In the genomic region with DNA sequence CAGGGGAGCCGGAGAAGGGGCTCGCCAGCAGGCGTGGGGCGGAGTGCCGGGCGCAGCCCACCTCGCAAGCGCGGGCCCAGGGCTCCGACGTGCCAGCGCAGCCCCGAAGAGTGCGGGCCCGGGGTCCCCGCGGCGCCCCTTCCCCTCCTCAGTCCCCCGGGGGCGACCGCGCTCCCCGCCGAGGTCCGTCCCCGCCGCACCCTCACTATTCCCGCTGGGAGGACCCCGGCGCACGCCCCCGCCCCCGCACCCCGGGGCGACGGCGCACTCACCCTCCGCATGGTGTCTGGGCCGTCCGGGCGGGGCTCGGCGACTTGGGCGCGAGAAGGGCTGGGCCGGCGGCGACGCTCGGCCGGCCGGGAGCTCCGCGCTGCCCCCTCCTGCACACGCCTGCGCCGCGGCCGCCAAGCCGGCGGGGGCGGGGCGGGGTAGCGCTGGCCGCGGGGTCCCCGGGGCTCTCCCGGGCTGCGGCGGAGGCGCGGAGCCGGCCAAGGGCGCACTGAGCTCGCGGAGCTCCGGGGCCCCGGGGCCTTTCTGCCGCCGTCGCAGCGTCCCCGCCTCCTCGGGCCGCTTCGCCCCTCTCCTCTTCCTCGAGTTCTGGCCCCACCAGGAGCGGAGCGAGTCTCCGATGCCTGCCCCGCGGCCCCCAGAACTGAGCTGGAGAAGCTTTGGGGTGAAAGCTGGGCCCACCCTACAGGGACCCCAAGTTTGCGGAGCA, we compare ENCODE assay signal across 7 cellular contexts.
A peak's percentile ranks its signal among the peaks of the same experiment; 100 is the strongest.
DNase-seq lines count a peak whose midpoint lies in the region; ATAC-seq, FAIRE-seq and TF ChIP-seq lines count a peak whose summit lies in the region.

No MANE protein-coding gene starts in this region.

- H3K27ac Mint-ChIP-seq in MCF 10A (ENCODE audit: low read depth, unreplicated experiment) (no peak overlapping the region), type B pancreatic cell (no peak overlapping the region)

- H3K4me3 ChIP-seq in GM12865 (ENCODE audit: low read depth, low read length) (peak overlapping the region; percentile 99), HepG2 (replicated peaks in 1 of 3; ENCODE audit: insufficient read depth in 1 of 3, low read depth in 2 of 3, low read length in 3 of 3) (peak overlapping the region; percentile 4 to 50 (median 28); a peak in 3 of 6 replicates)

- H3K79me2 ChIP-seq in HepG2 (ENCODE audit: insufficient read depth, low read length), result no peaks in the 10 kb centered on the region

- no peak overlapping the region for H3K27ac ChIP-seq in HepG2 (ENCODE audit: extremely low read length, insufficient read depth, low read length)

- CTCF ChIA-PET in MCF 10A (lab: Yijun Ruan, JAX), result interaction anchor here (0.5 to 0.7 kb wide), 2 partner anchors 44 to 1139 kb away, joined by 3 to 4 read pairs; no protein-coding TSS in a partner anchor
- CTCF ChIA-PET in HepG2 (lab: Yijun Ruan, JAX; ENCODE audit: low intra/inter-chr PET ratio, low total read pairs), result no interaction called here

- intact Hi-C loops in MCF 10A (cut with micrococcal nuclease) (no loop called here), HepG2 (cut with micrococcal nuclease; ENCODE audit: unreplicated experiment) (loop anchor here (5.0 kb wide), 1 partner anchor 1614 kb away; the partner anchor contains the start of gene CFAP54)

- DNase-seq in GM12865 (ENCODE audit: low read depth), result peak; percentile 89
- no peak for DNase-seq in MCF 10A (ENCODE audit: unreplicated experiment)
- no peak for DNase-seq in HepG2 (ENCODE audit: low spot score)
- peak; percentile 70 for DNase-seq in type B pancreatic cell (ENCODE audit: extremely low spot score, unreplicated experiment)
- DNase-seq in NCI-H774 (lab: John Stamatoyannopoulos, UW), result no peak

- H3K9me3 ChIP-seq in HepG2 (ENCODE audit: low read length), result no peaks in the 10 kb centered on the region

- H3K4me2 ChIP-seq in HepG2 (ENCODE audit: low read depth, low read length), result peak overlapping the region; percentile 58

- H3K36me3 Mint-ChIP-seq in MCF 10A (ENCODE audit: insufficient read depth, unreplicated experiment) (no peaks in the 10 kb centered on the region), type B pancreatic cell (no peaks in the 10 kb centered on the region)

- no peaks in the 10 kb centered on the region; the same call in 1 of the 2 replicates for H4K20me1 ChIP-seq in HepG2 (ENCODE audit: insufficient read depth, low read length)

- no peaks in the 10 kb centered on the region for H3K4me1 ChIP-seq in HepG2 (ENCODE audit: insufficient read depth, low read length)

- H3K27me3 Mint-ChIP-seq in MCF 10A (ENCODE audit: insufficient read depth, unreplicated experiment), result peaks cover 45% of the 10 kb centered on the region
- H3K27me3 Mint-ChIP-seq in type B pancreatic cell, result peaks cover 80% of the 10 kb centered on the region

- TF ChIP-seq RAD21 in HepG2 (CRISPR knock-in tag; IDR thresholded peaks at IDR 0.05), result 0 out of 2 replicates have a peak, but pooled peaks have one; percentile 12

- H3K9ac ChIP-seq in HepG2 (ENCODE audit: insufficient read depth, low read depth, low read length), result no peak overlapping the region

- H3K4me1 Mint-ChIP-seq in MCF 10A (ENCODE audit: insufficient read depth, unreplicated experiment) (peaks cover 12% of the 10 kb centered on the region), type B pancreatic cell (ENCODE audit: unreplicated experiment) (peaks cover 4% of the 10 kb centered on the region)

- H3K27me3 ChIP-seq in HepG2 (ENCODE audit: control insufficient read depth in 1 of 2, insufficient read depth in 2 of 2, low read length in 2 of 2), result peaks cover 3 to 43% of the 10 kb centered on the region in 2 experiments

- no peak for TF ChIP-seq POLR2A in HepG2 (IDR thresholded peaks at IDR 0.05; ENCODE audit: insufficient read depth in 1 of 2, low read depth in 2 of 2, low read length in 2 of 2)

- TF ChIP-seq EP300 in HepG2 (IDR thresholded peaks at IDR 0.05; ENCODE audit: low read depth in 2 of 2, low read length in 2 of 2) (no peak), HepG2 (CRISPR knock-in tag; IDR thresholded peaks at IDR 0.05; ENCODE audit: borderline replicate concordance) (no peak)

- POLR2A ChIA-PET in MCF 10A (lab: Yijun Ruan, JAX), result no interaction called here
- POLR2A ChIA-PET in HepG2 (lab: Yijun Ruan, JAX), result no interaction called here

- TF ChIP-seq CTCF in GM12865 (IDR thresholded peaks at IDR 0.05; ENCODE audit: insufficient read depth, low read depth, low read length, missing control alignments) (no peak), MCF 10A (IDR thresholded peaks at IDR 0.05; ENCODE audit: unreplicated experiment) (no peak), HepG2 (CRISPR knock-in tag; IDR thresholded peaks at IDR 0.05) (no peak), type B pancreatic cell (conservative IDR thresholded peaks at IDR 0.05) (no peak)

- no peak overlapping the region for H2AFZ ChIP-seq in HepG2 (ENCODE audit: low read length)

- no peak for FAIRE-seq in HepG2 (lab: Jason Lieb, UNC)

- in situ Hi-C loops in HepG2 (cut with HindIII; ENCODE audit: extremely low pct_ligation_motif_present, low pct_unique_long_range_greater_than_20kb), result no loop called here

- WGBS in HepG2 (ENCODE audit: low lambda C conversion rate), result no CpG with 5 or more reads among the region's 93 CpGs

- no peaks in the 10 kb centered on the region for H3K9me3 Mint-ChIP-seq in MCF 10A (ENCODE audit: unreplicated experiment)
- H3K9me3 Mint-ChIP-seq in type B pancreatic cell, result no peaks in the 10 kb centered on the region

- H3K4me3 Mint-ChIP-seq in MCF 10A (ENCODE audit: unreplicated experiment) (peak overlapping the region; percentile 51), type B pancreatic cell (peak overlapping the region; percentile 86)

- no peaks in the 10 kb centered on the region for H3K36me3 ChIP-seq in HepG2 (replicated peaks in 1 of 2; ENCODE audit: control insufficient read depth in 1 of 2, insufficient read depth in 2 of 2, low read length in 2 of 2)

- BruUV-seq in MCF 10A (replicated peaks; lab: Mats Ljungman, UMichigan) (no TSS peak), HepG2 (replicated peaks; lab: Mats Ljungman, UMichigan) (no TSS peak)

- peak; percentile 72 for ATAC-seq in GM21360 (IDR thresholded peaks at IDR 0.05; ENCODE audit: unreplicated experiment)
- ATAC-seq in HG03558 (IDR thresholded peaks at IDR 0.05; ENCODE audit: extremely low read depth, unreplicated experiment), result peak; percentile 55
- peak; percentile 83 for ATAC-seq in HepG2

TF ChIP-seq in HepG2, 621 proteins besides CTCF, POLR2A, EP300 and RAD21:
- no peak for TF ChIP-seq ELF1 (CRISPR knock-in tag; IDR thresholded peaks at IDR 0.05)
- peak; percentile 53; the same call in 1 of the 2 replicates for TF ChIP-seq ZNF276 (CRISPR knock-in tag; IDR thresholded peaks at IDR 0.05; ENCODE audit: low read depth)
TF ChIP-seq in HepG2: peak in this region for 1.

Comparison
In these comparisons a context has a peak if more than half of its experiments do, and no peak if none do; other contexts are left out.
1. DNase-seq: peak in GM12865 (single experiment) and type B pancreatic cell (single experiment); none in MCF 10A (single experiment), HepG2 (single experiment) and NCI-H774 (single experiment).
2. Peak in every context shown above with its lines, with median percentiles within 50 percentile points of each other: ATAC-seq.